16 cellular contexts compared by ENCODE assay signal in genomic region chr16:11635127-11635652, GRCh38.
"Had no signal": no experiment of that assay in that cellular context is flagged by ENCODE, and none has a peak within 500 bp of the region (broad histone marks: within the 10 kb centered on the region; RNA-seq: fewer than 3 reads in every experiment).

No MANE protein-coding gene starts in this region.

- H3K27ac Mint-ChIP-seq: activated naive CD8-positive, alpha-beta T cell treated with anti-CD3 and anti-CD28 coated beads, Interleukin-2, amount 50 U/mL, for 24 hours; activated T-helper 1 cell treated with anti-CD3 and anti-CD28 coated beads, Interleukin-12 subunit alpha, Interleukin-12 subunit beta, Interleukin-2, Interleukin-4 antibody, amounts not matched to agents 30 ng/mL and 10 ng/mL and 1 ng/mL, durations not matched to agents 14 hours and 24 hours and 36 hours; dendritic cell treated with granulocyte-macrophage colony-stimulating factor and Interleukin-4, amounts not matched to agents 40 ng/mL and 50 ng/mL, for 4 days had no signal

- H3K9me3 Mint-ChIP-seq: activated naive CD8-positive, alpha-beta T cell treated with anti-CD3 and anti-CD28 coated beads, Interleukin-2, amount 50 U/mL, for 24 hours; activated T-helper 1 cell treated with anti-CD3 and anti-CD28 coated beads, Interleukin-12 subunit alpha, Interleukin-12 subunit beta, Interleukin-2, Interleukin-4 antibody, amounts not matched to agents 30 ng/mL and 10 ng/mL and 1 ng/mL, durations not matched to agents 14 hours and 24 hours and 36 hours; dendritic cell treated with granulocyte-macrophage colony-stimulating factor and Interleukin-4, amounts not matched to agents 40 ng/mL and 50 ng/mL, for 4 days; mesothelial cell of epicardium; naive thymus-derived CD4-positive, alpha-beta T cell had no signal

- H3K36me3 ChIP-seq: lower lobe of right lung had no signal

- H3K36me3 Mint-ChIP-seq: mesothelial cell of epicardium; naive thymus-derived CD4-positive, alpha-beta T cell had no signal

- H3K9me3 ChIP-seq: lower lobe of right lung had no signal

- DNase-seq: activated CD4-positive, alpha-beta T cell treated with anti-CD3 and anti-CD28 coated beads, Interleukin-2, amount 50 U/mL, for 1 hour; activated CD8-positive, alpha-beta memory T cell treated with anti-CD3 and anti-CD28 coated beads for 24 hours; activated naive CD4-positive, alpha-beta T cell; activated naive CD8-positive, alpha-beta T cell treated with anti-CD3 and anti-CD28 coated beads, Interleukin-2, amount 50 U/mL, for 24 hours; aorta; cerebellar nuclear complex; effector memory CD4-positive, alpha-beta T cell; foreskin fibroblast; left cardiac atrium; lower lobe of right lung; naive thymus-derived CD4-positive, alpha-beta T cell; stimulated activated naive CD4-positive, alpha-beta T cell; T-helper 9 cell had no signal

- H3K4me3 Mint-ChIP-seq: activated naive CD8-positive, alpha-beta T cell treated with anti-CD3 and anti-CD28 coated beads, Interleukin-2, amount 50 U/mL, for 24 hours; activated T-helper 1 cell treated with anti-CD3 and anti-CD28 coated beads, Interleukin-12 subunit alpha, Interleukin-12 subunit beta, Interleukin-2, Interleukin-4 antibody, amounts not matched to agents 30 ng/mL and 10 ng/mL and 1 ng/mL, durations not matched to agents 14 hours and 24 hours and 36 hours; dendritic cell treated with granulocyte-macrophage colony-stimulating factor and Interleukin-4, amounts not matched to agents 40 ng/mL and 50 ng/mL, for 4 days; naive thymus-derived CD4-positive, alpha-beta T cell had no signal

- H3K27ac ChIP-seq: lower lobe of right lung had no signal

- H3K27me3 Mint-ChIP-seq: activated naive CD8-positive, alpha-beta T cell treated with anti-CD3 and anti-CD28 coated beads, Interleukin-2, amount 50 U/mL, for 24 hours had no signal
